2 cellular contexts compared by ENCODE assay signal in genomic region chr12:131340616-131341210, GRCh38.
TF ChIP-seq lines count a peak whose summit lies in the region.

No MANE protein-coding gene starts in this region.

TF ChIP-seq in GM23338, 12 proteins besides CTCF, POLR2A, EP300 and RAD21 (continued from another document):
- no peak for TF ChIP-seq ZNF114 (CRISPR knock-in tag; IDR thresholded peaks at IDR 0.05)
- no peak for TF ChIP-seq ZNF462 (CRISPR knock-in tag; IDR thresholded peaks at IDR 0.05)
- no peak for TF ChIP-seq NANOG (IDR thresholded peaks at IDR 0.05; ENCODE audit: borderline replicate concordance)

TF ChIP-seq in H1, 55 proteins besides CTCF, POLR2A, EP300 and RAD21 (continued from another document):
- peak; percentile 88 for TF ChIP-seq NANOG (IDR thresholded peaks at IDR 0.05; ENCODE audit: insufficient read depth, low read depth, low read length, poor library complexity, severe bottlenecking)
